ENCODE assay signal across 31 cellular contexts in the genomic region with DNA sequence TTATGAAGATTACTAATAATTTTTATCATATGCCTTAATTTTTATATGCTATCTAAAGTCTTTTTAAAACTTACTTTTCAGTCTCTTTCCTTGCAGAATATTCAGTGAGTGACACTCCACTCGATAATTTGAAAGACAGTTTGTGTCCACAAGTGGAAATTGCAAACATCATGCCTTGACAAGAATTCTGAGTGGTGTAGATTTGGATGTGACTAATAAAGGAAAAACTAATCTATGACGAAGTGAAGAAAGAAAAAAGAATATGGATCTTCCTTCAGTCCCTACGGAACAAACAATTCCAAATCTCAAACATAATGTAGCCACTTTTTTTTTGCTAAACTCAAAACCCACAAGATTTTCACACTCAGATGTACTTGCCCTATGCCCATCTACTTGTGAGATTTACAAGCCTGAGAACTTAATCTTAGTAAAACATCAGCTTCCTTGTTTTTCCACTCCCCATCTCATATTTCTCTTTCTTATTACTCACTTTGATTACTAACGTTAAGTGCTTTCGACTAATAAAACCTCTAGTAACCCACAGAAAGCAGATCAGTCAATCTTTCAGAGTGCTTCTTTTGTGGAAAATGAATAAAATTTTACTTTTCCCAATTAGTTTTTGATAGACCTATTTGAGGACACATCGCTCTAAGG.
"Had no signal": no experiment of that assay in that cellular context is flagged by ENCODE, and none has a peak within 500 bp of the region (broad histone marks: within the 10 kb centered on the region; RNA-seq: fewer than 3 reads in every experiment).

No MANE protein-coding gene starts in this region.

- H3K4me1 Mint-ChIP-seq: memory B cell; naive B cell; nephron; neural progenitor cell; stimulated activated effector memory CD8-positive, alpha-beta T cell treated with anti-CD3 and anti-CD28 coated beads, Interleukin-12 subunit alpha, Interleukin-12 subunit beta, amount 100 ng/mL, for 72 hours had no signal

- H3K4me3 Mint-ChIP-seq: memory B cell; mesothelial cell of epicardium; naive B cell; nephron; neural progenitor cell; stimulated activated effector memory CD8-positive, alpha-beta T cell treated with anti-CD3 and anti-CD28 coated beads, Interleukin-12 subunit alpha, Interleukin-12 subunit beta, amount 100 ng/mL, for 72 hours had no signal

- H3K27me3 ChIP-seq: gastrocnemius medialis, neural progenitor cell, ovary, sigmoid colon, stomach, testis, tibial artery, upper lobe of left lung had no signal

- ATAC-seq: esophagus mucosa; gastrocnemius medialis; left lobe of liver; mucosa of descending colon; psoas muscle; right cardiac atrium; stimulated activated effector memory CD8-positive, alpha-beta T cell treated with anti-CD3 and anti-CD28 coated beads, Interleukin-12 subunit alpha, Interleukin-12 subunit beta, amount 100 ng/mL, for 72 hours had no signal

- H3K27ac Mint-ChIP-seq: memory B cell; mesothelial cell of epicardium; naive B cell; nephron; neural progenitor cell; stimulated activated effector memory CD8-positive, alpha-beta T cell treated with anti-CD3 and anti-CD28 coated beads, Interleukin-12 subunit alpha, Interleukin-12 subunit beta, amount 100 ng/mL, for 72 hours had no signal

- H3K4me3 ChIP-seq: coronary artery, gastrocnemius medialis, lung, mucosa of descending colon, neural progenitor cell, ovary, psoas muscle, sigmoid colon, stomach, testis, tibial artery, upper lobe of left lung had no signal

- H3K9me3 Mint-ChIP-seq: memory B cell, neural progenitor cell had no signal

- FAIRE-seq: endometrium, keratinocyte, urothelium cell line had no signal

- DNase-seq: dermis blood vessel endothelial cell; effector memory CD4-positive, alpha-beta T cell; foreskin fibroblast; gastrocnemius medialis; head of caudate nucleus; mucosa of descending colon; naive B cell; ovary; posterior cingulate gyrus; psoas muscle; right cardiac atrium; sigmoid colon; stimulated activated CD4-positive, alpha-beta T cell treated with anti-CD3 and anti-CD28 coated beads, Interleukin-2, amount 100 ng/mL, for 24 hours; stimulated activated CD4-positive, alpha-beta T cell treated with anti-CD3 and anti-CD28 coated beads, Interleukin-4, amount 100 ng/mL, for 24 hours; stimulated activated naive CD4-positive, alpha-beta T cell treated with Interleukin-2 at 50 U/mL for 16 hours; stomach; testis; tibial artery; upper lobe of left lung had no signal

- H3K36me3 ChIP-seq: gastrocnemius medialis, neural progenitor cell, ovary, sigmoid colon, stomach, tibial artery, upper lobe of left lung had no signal

- H3K27ac ChIP-seq: coronary artery, gastrocnemius medialis, neural progenitor cell, ovary, psoas muscle, sigmoid colon, stomach, testis, tibial artery, upper lobe of left lung had no signal

- H3K27me3 Mint-ChIP-seq: memory B cell, naive B cell had no signal

- H3K36me3 Mint-ChIP-seq: memory B cell; mesothelial cell of epicardium; naive B cell; neural progenitor cell; stimulated activated effector memory CD8-positive, alpha-beta T cell treated with anti-CD3 and anti-CD28 coated beads, Interleukin-12 subunit alpha, Interleukin-12 subunit beta, amount 100 ng/mL, for 72 hours had no signal
